ENCODE assay signal across 8 cellular contexts in genomic region chr19:10259162-10259905, GRCh38. TPM values are rescaled to one million over a fixed set of nuclear protein-coding genes. Genes with fewer than 3 reads are reported as not detected.
A peak's percentile ranks its signal among the peaks of the same experiment; 100 is the strongest.
DNase-seq lines count a peak whose midpoint lies in the region; ATAC-seq and TF ChIP-seq lines count a peak whose summit lies in the region.

No MANE protein-coding gene starts in this region.

- CTCF ChIA-PET in activated CD4-positive, alpha-beta memory T cell treated with anti-CD3 and anti-CD28 coated beads for 36 hours (lab: Charles Lee), result interaction anchor here (0.6 to 9.4 kb wide), 45 partner anchors 9 to 443 kb away, joined by 3 to 189 read pairs (median 4); partner anchors contain the start of genes CDC37, ICAM1, ICAM4 and ICAM5

- DNase-seq in AML-193 (lab: John Stamatoyannopoulos, UW) (peak; percentile 68 to 69), HFF-Myc (ENCODE audit: extremely low read depth, low read depth) (peak; percentile 70), NCI-H82 treated with DMSO at 0.1 percent for 48 hours (lab: John Stamatoyannopoulos, UW; ENCODE audit: unreplicated experiment) (peak; percentile 56), memory B cell (ENCODE audit: low spot score in 2 of 2) (peak; percentile 85 to 86)
- peak; percentile 98 for DNase-seq in activated CD4-positive, alpha-beta memory T cell treated with anti-CD3 and anti-CD28 coated beads for 36 hours
- peak; percentile 81 for DNase-seq in effector CD8-positive, alpha-beta T cell (lab: John Stamatoyannopoulos, UW)
- peak; percentile 63 to 92 for DNase-seq in stimulated activated CD8-positive, alpha-beta memory T cell treated with anti-CD3 and anti-CD28 coated beads, Interleukin-15, amount 100 ng/mL, for 4 hours (ENCODE audit: low read depth in 2 of 2)

- ATAC-seq in memory B cell (ENCODE audit: low read depth), result peak; percentile 89
- ATAC-seq in GM21447 (IDR thresholded peaks at IDR 0.05; ENCODE audit: unreplicated experiment), result no peak

- no peaks in the 10 kb centered on the region for H3K9me3 Mint-ChIP-seq in activated CD4-positive, alpha-beta memory T cell treated with anti-CD3 and anti-CD28 coated beads for 36 hours
- H3K9me3 Mint-ChIP-seq in memory B cell, result no peaks in the 10 kb centered on the region

- H3K4me1 Mint-ChIP-seq in activated CD4-positive, alpha-beta memory T cell treated with anti-CD3 and anti-CD28 coated beads for 36 hours (ENCODE audit: low read depth), result peaks cover 26% of the 10 kb centered on the region
- H3K4me1 Mint-ChIP-seq in memory B cell, result peaks cover 1% of the 10 kb centered on the region

- H3K4me3 ChIP-seq in HFF-Myc (replicated peaks; ENCODE audit: low read depth, low read length), result no peak overlapping the region

- no peak overlapping the region for H3K4me3 Mint-ChIP-seq in activated CD4-positive, alpha-beta memory T cell treated with anti-CD3 and anti-CD28 coated beads for 36 hours
- no peak overlapping the region for H3K4me3 Mint-ChIP-seq in memory B cell

- POLR2A ChIA-PET in activated CD4-positive, alpha-beta memory T cell treated with anti-CD3 and anti-CD28 coated beads for 36 hours (lab: Charles Lee), result interaction anchor here (0.6 to 5.3 kb wide), 9 partner anchors 11 to 163 kb away, joined by 3 to 69 read pairs (median 3); partner anchors contain the start of genes ICAM1, ICAM5 and TYK2

- peak; percentile 74 for TF ChIP-seq CTCF in HFF-Myc (IDR thresholded peaks at IDR 0.05; ENCODE audit: low read depth, low read length, missing control alignments)

- peak overlapping the region; percentile 93 for H3K27ac Mint-ChIP-seq in activated CD4-positive, alpha-beta memory T cell treated with anti-CD3 and anti-CD28 coated beads for 36 hours
- no peak overlapping the region for H3K27ac Mint-ChIP-seq in memory B cell

- intact Hi-C loops in activated CD4-positive, alpha-beta memory T cell treated with anti-CD3 and anti-CD28 coated beads for 36 hours (cut with micrococcal nuclease), result loop anchor here (1.0 to 2.0 kb wide), 2 partner anchors 121 to 130 kb away; partner anchors contain the start of gene TYK2

- peaks cover 29% of the 10 kb centered on the region for H3K36me3 Mint-ChIP-seq in activated CD4-positive, alpha-beta memory T cell treated with anti-CD3 and anti-CD28 coated beads for 36 hours
- H3K36me3 Mint-ChIP-seq in memory B cell, result peaks cover 21% of the 10 kb centered on the region

- no peaks in the 10 kb centered on the region for H3K27me3 Mint-ChIP-seq in activated CD4-positive, alpha-beta memory T cell treated with anti-CD3 and anti-CD28 coated beads for 36 hours
- no peaks in the 10 kb centered on the region for H3K27me3 Mint-ChIP-seq in memory B cell

RNA-seq across cellular contexts. Expression of gene MRPL4, which starts 7.3 kb away (rescaled TPM):
- total RNA-seq in activated CD4-positive, alpha-beta memory T cell treated with anti-CD3 and anti-CD28 coated beads for 36 hours, result 100 to 1,000 TPM; 106 to 115 TPM

RNA-seq across cellular contexts. Expression of gene ICAM1, which starts 11.6 kb away (rescaled TPM):
- total RNA-seq in activated CD4-positive, alpha-beta memory T cell treated with anti-CD3 and anti-CD28 coated beads for 36 hours, result 10 to 100 TPM; 45.2 to 46.4 TPM

RNA-seq across cellular contexts. Expression of gene ICAM4, which starts 27.4 kb away (rescaled TPM):
- total RNA-seq in activated CD4-positive, alpha-beta memory T cell treated with anti-CD3 and anti-CD28 coated beads for 36 hours, result under 1 TPM; 0.34 to 0.59 TPM

RNA-seq across cellular contexts. Expression of gene S1PR2, which starts 28.2 kb away (rescaled TPM):
- total RNA-seq in activated CD4-positive, alpha-beta memory T cell treated with anti-CD3 and anti-CD28 coated beads for 36 hours, result 1 to 10 TPM; 9.4 to 9.8 TPM

RNA-seq across cellular contexts. Expression of gene ICAM5, which starts 30.4 kb away (rescaled TPM):
- total RNA-seq in activated CD4-positive, alpha-beta memory T cell treated with anti-CD3 and anti-CD28 coated beads for 36 hours, result 1 to 10 TPM; 1.1 to 1.3 TPM
